ENCODE assay signal across 21 cellular contexts in the genomic region with DNA sequence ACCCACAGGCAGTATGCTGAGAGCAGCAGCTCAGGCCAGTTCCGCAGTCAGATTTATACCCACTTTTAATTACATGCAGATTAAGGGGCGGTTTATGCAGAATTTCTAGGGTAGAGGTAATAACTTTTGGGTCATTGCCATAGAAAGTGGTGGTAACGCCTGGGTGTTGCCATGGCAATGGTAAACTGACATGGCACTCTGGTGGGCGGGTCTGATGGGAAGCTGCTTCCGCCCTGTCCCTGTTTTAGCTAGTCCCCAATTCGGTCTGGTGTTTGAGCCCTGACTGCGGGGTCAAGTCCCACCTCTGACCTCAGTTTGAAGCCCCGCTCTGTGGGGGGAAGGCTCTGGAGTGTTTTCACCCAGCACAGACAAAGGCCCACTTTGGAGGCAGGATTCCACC.
DNase-seq lines count a peak whose midpoint lies in the region; ATAC-seq and TF ChIP-seq lines count a peak whose summit lies in the region.
"Had no signal": no experiment of that assay in that cellular context is flagged by ENCODE, and none has a peak within 500 bp of the region (broad histone marks: within the 10 kb centered on the region; RNA-seq: fewer than 3 reads in every experiment).

No MANE protein-coding gene starts in this region.

- H4K91ac ChIP-seq in neuronal stem cell (ENCODE audit: low read depth, low read length, poor library complexity) = no peak overlapping the region

- H3K4me3 ChIP-seq in endodermal cell (ENCODE audit: low read length) = no peak overlapping the region
- no peak overlapping the region for H3K4me3 ChIP-seq in neuronal stem cell (ENCODE audit: low read length in 2 of 2)
- H3K4me3 ChIP-seq: MG63 had no signal

- 74 to 83% methylated on average over 3 to 7 of the region's 8 CpGs for WGBS in endodermal cell (ENCODE audit: insufficient coverage in 1 of 2, insufficient read length in 1 of 2), 2 experiments
- no CpG with 5 or more reads among the region's 8 CpGs for WGBS in neuronal stem cell (ENCODE audit: extremely low coverage in 2 of 2, insufficient read length in 2 of 2, insufficient replicate concordance in 1 of 2), 2 donors

- H3K4me1 ChIP-seq in endodermal cell (ENCODE audit: control insufficient read depth, insufficient read depth, low read length) (no peaks in the 10 kb centered on the region), neuronal stem cell (ENCODE audit: control insufficient read depth in 2 of 2, insufficient read depth in 1 of 2, low read depth in 1 of 2, low read length in 2 of 2) (peaks cover 0 to 17% of the 10 kb centered on the region in 2 donors)

- no peak overlapping the region for H2AK5ac ChIP-seq in neuronal stem cell (ENCODE audit: low read depth, low read length)

- no peaks in the 10 kb centered on the region for H3K27me3 ChIP-seq in endodermal cell (ENCODE audit: control insufficient read depth, insufficient read depth, low read length, poor library complexity, severe bottlenecking)
- H3K27me3 ChIP-seq in neuronal stem cell (ENCODE audit: control insufficient read depth in 3 of 3, insufficient read depth in 3 of 3, low read depth in 1 of 3, low read length in 3 of 3) = peaks cover 0 to 8% (median 0%) of the 10 kb centered on the region in 3 experiments

- peaks cover 5% of the 10 kb centered on the region for H3K4me1 Mint-ChIP-seq in endodermal cell
- H3K4me1 Mint-ChIP-seq in nephron progenitor cell = peaks cover 27% of the 10 kb centered on the region
- H3K4me1 Mint-ChIP-seq: B cell had no signal

- H3K23ac ChIP-seq in neuronal stem cell (ENCODE audit: low read depth, low read length, poor library complexity) = no peak overlapping the region

- peaks cover 4% of the 10 kb centered on the region for H3K27me3 Mint-ChIP-seq in endodermal cell (ENCODE audit: insufficient read depth)
- H3K27me3 Mint-ChIP-seq in nephron progenitor cell (ENCODE audit: low read depth, poor library complexity) = peaks cover 26% of the 10 kb centered on the region

- TF ChIP-seq CTCF in endodermal cell (conservative IDR thresholded peaks at IDR 0.05) (no peak), nephron progenitor cell (IDR thresholded peaks at IDR 0.05) (no peak)

- H3K27ac ChIP-seq in endodermal cell (ENCODE audit: low read depth, low read length) = no peak overlapping the region
- no peak overlapping the region for H3K27ac ChIP-seq in neuronal stem cell (replicated peaks; ENCODE audit: low read length)
- H3K27ac ChIP-seq: HL-60 had no signal

- H3K14ac ChIP-seq in neuronal stem cell (ENCODE audit: low read length) = no peak overlapping the region

- H3K27ac Mint-ChIP-seq in endodermal cell = no peak overlapping the region
- no peak overlapping the region for H3K27ac Mint-ChIP-seq in nephron progenitor cell
- H3K27ac Mint-ChIP-seq: B cell had no signal

- H2BK120ac ChIP-seq in neuronal stem cell (ENCODE audit: low read depth, low read length) = no peak overlapping the region

- H4K8ac ChIP-seq in neuronal stem cell (ENCODE audit: low read depth, low read length) = peak overlapping the region; percentile 57

- no peaks in the 10 kb centered on the region for H3K36me3 Mint-ChIP-seq in endodermal cell (ENCODE audit: low read depth)
- no peaks in the 10 kb centered on the region for H3K36me3 Mint-ChIP-seq in nephron progenitor cell (ENCODE audit: low read depth)

- no peak for ATAC-seq in GM21529 (IDR thresholded peaks at IDR 0.05; ENCODE audit: unreplicated experiment)

- H3K9me3 Mint-ChIP-seq in endodermal cell = no peaks in the 10 kb centered on the region
- no peaks in the 10 kb centered on the region for H3K9me3 Mint-ChIP-seq in nephron progenitor cell

- H3K4me2 ChIP-seq in neuronal stem cell (ENCODE audit: insufficient read depth, low read length, poor library complexity, severe bottlenecking) = no peak overlapping the region

- H3K9me3 ChIP-seq in endodermal cell (ENCODE audit: control insufficient read depth, low read length) (no peaks in the 10 kb centered on the region), neuronal stem cell (replicated peaks in 1 of 2; ENCODE audit: control insufficient read depth in 2 of 2, insufficient read depth in 1 of 2, low read depth in 1 of 2, low read length in 2 of 2) (no peaks in the 10 kb centered on the region)
- H3K9me3 ChIP-seq: MG63 had no signal

- DNase-seq in activated effector memory CD4-positive, alpha-beta T cell treated with anti-CD3 and anti-CD28 coated beads, Interleukin-2, amount 50 U/mL, for 16 hours = peak; percentile 10
- no peak for DNase-seq in activated effector memory CD4-positive, alpha-beta T cell treated with Interleukin-2 at 50 U/mL for 16 hours
- DNase-seq in endodermal cell (peak; percentile 62), neuronal stem cell (ENCODE audit: low spot score) (no peak), anterior cingulate cortex (lab: John Stamatoyannopoulos, UW) (no peak), nephron progenitor cell (no peak)
- DNase-seq: DMS 273 treated with DMSO at 0.1 percent for 48 hours, HCEC 1CT, IMR-90, Kasumi-1, MG63, NCI-H1048, NCI-H1436, NCI-H1930, NCI-H446 treated with DMSO at 0.1 percent for 48 hours, NCI-H774, OCI-M1, SHP77 treated with DMSO at 0.1 percent for 48 hours had no signal

- no peak overlapping the region for H2BK12ac ChIP-seq in neuronal stem cell (ENCODE audit: low read length)

- H3K36me3 ChIP-seq in endodermal cell (ENCODE audit: control insufficient read depth, insufficient read depth, low read length) = no peaks in the 10 kb centered on the region
- no peaks in the 10 kb centered on the region for H3K36me3 ChIP-seq in neuronal stem cell (replicated peaks in 1 of 2; ENCODE audit: control insufficient read depth in 2 of 2, insufficient read depth in 2 of 2, low read length in 2 of 2)
- H3K36me3 ChIP-seq: MG63 had no signal

- H3K18ac ChIP-seq in neuronal stem cell (ENCODE audit: low read length) = peak overlapping the region; percentile 19

- H3K9ac ChIP-seq in endodermal cell (ENCODE audit: extremely low read depth, low read length, poor library complexity, severe bottlenecking) (no peak overlapping the region), neuronal stem cell (ENCODE audit: low read depth, low read length, poor library complexity) (no peak overlapping the region)

- peak overlapping the region; percentile 7 for H2AFZ ChIP-seq in neuronal stem cell (ENCODE audit: low read length)

- H2BK15ac ChIP-seq in neuronal stem cell (ENCODE audit: low read length) = no peak overlapping the region

- H3K4me3 Mint-ChIP-seq in endodermal cell (no peak overlapping the region), nephron progenitor cell (no peak overlapping the region)
- H3K4me3 Mint-ChIP-seq: B cell had no signal

- no peaks in the 10 kb centered on the region for H3K79me1 ChIP-seq in neuronal stem cell (ENCODE audit: low read depth, low read length)

- no peak overlapping the region for H3K4ac ChIP-seq in neuronal stem cell (ENCODE audit: low read length)

- H2BK5ac ChIP-seq in neuronal stem cell (ENCODE audit: low read length) = no peak overlapping the region

Comparison
In these comparisons a context has a peak if more than half of its experiments do, and no peak if none do; other contexts are left out.
1. DNase-seq: peak in activated effector memory CD4-positive, alpha-beta T cell treated with anti-CD3 and anti-CD28 coated beads, Interleukin-2, amount 50 U/mL, for 16 hours (single experiment) and endodermal cell (single experiment); none in activated effector memory CD4-positive, alpha-beta T cell treated with Interleukin-2 at 50 U/mL for 16 hours (single experiment), neuronal stem cell (single experiment), anterior cingulate cortex (0 of 58) and nephron progenitor cell (single experiment).